In genomic region chr6:6220718-6221117, GRCh38 we compare ENCODE assay signal across 16 cellular contexts.
A peak's percentile ranks its signal among the peaks of the same experiment; 100 is the strongest.
DNase-seq lines count a peak whose midpoint lies in the region; ATAC-seq and TF ChIP-seq lines count a peak whose summit lies in the region.
"Had no signal": no experiment of that assay in that cellular context is flagged by ENCODE, and none has a peak within 500 bp of the region (broad histone marks: within the 10 kb centered on the region; RNA-seq: fewer than 3 reads in every experiment).

No MANE protein-coding gene starts in this region.

- no peaks in the 10 kb centered on the region for H3K36me3 Mint-ChIP-seq in activated CD8-positive, alpha-beta memory T cell treated with anti-CD3 and anti-CD28 coated beads, Interleukin-2, amount 10 ng/mL, durations not matched to agents 7 days and 5 days
- H3K36me3 Mint-ChIP-seq: brain, immature natural killer cell, naive B cell had no signal

- no peak for ATAC-seq in HG02870 (IDR thresholded peaks at IDR 0.05; ENCODE audit: unreplicated experiment)
- ATAC-seq in activated CD8-positive, alpha-beta memory T cell treated with anti-CD3 and anti-CD28 coated beads, Interleukin-2, amount 10 ng/mL, durations not matched to agents 7 days and 5 days, result no peak
- ATAC-seq: activated T-cell treated with anti-CD3 and anti-CD28 coated beads, Interleukin-2, amount 50 U/mL, for 72 hours had no signal

- no peaks in the 10 kb centered on the region for H3K9me3 ChIP-seq in hepatocyte (ENCODE audit: low read depth)
- H3K9me3 ChIP-seq: esophagus muscularis mucosa had no signal

- no peak overlapping the region for H3K4me3 Mint-ChIP-seq in activated CD8-positive, alpha-beta memory T cell treated with anti-CD3 and anti-CD28 coated beads, Interleukin-2, amount 10 ng/mL, durations not matched to agents 7 days and 5 days
- H3K4me3 Mint-ChIP-seq: activated T-cell treated with anti-CD3 and anti-CD28 coated beads, Interleukin-2, amount 50 U/mL, for 72 hours; brain; CD4-positive, alpha-beta T cell; immature natural killer cell; naive B cell had no signal

- no peaks in the 10 kb centered on the region for H4K20me1 ChIP-seq in hepatocyte (ENCODE audit: insufficient read depth, poor library complexity, severe bottlenecking)

- H3K36me3 ChIP-seq in hepatocyte (replicated peaks; ENCODE audit: insufficient read depth, low read depth), result no peaks in the 10 kb centered on the region
- H3K36me3 ChIP-seq: esophagus muscularis mucosa had no signal

- no peaks in the 10 kb centered on the region for H3K79me2 ChIP-seq in hepatocyte

- H3K27me3 ChIP-seq in hepatocyte, result no peaks in the 10 kb centered on the region
- H3K27me3 ChIP-seq: esophagus muscularis mucosa had no signal

- DNase-seq in Ammon's horn (ENCODE audit: low spot score) (peak; percentile 17), H4 (ENCODE audit: low spot score) (peak; percentile 19), RWPE1 (ENCODE audit: low spot score) (no peak), hepatocyte (ENCODE audit: low spot score) (no peak), hypothalamus (lab: John Stamatoyannopoulos, UW) (no peak)
- DNase-seq in activated CD8-positive, alpha-beta memory T cell treated with anti-CD3 and anti-CD28 coated beads, Interleukin-2, amount 10 ng/mL, durations not matched to agents 7 days and 5 days, result no peak
- no peak for DNase-seq in activated effector memory CD4-positive, alpha-beta T cell treated with Interleukin-2 at 50 U/mL for 16 hours
- DNase-seq: activated T-cell treated with anti-CD3 and anti-CD28 coated beads, Interleukin-2, amount 50 U/mL, for 72 hours; CD4-positive, alpha-beta T cell; immature natural killer cell; naive B cell; PC-9; small intestine had no signal

- no peak overlapping the region for H3K27ac Mint-ChIP-seq in activated CD8-positive, alpha-beta memory T cell treated with anti-CD3 and anti-CD28 coated beads, Interleukin-2, amount 10 ng/mL, durations not matched to agents 7 days and 5 days
- H3K27ac Mint-ChIP-seq: activated T-cell treated with anti-CD3 and anti-CD28 coated beads, Interleukin-2, amount 50 U/mL, for 72 hours; brain; CD4-positive, alpha-beta T cell; immature natural killer cell had no signal

- TF ChIP-seq CTCF in RWPE1 (conservative IDR thresholded peaks at IDR 0.05; ENCODE audit: low read depth) (0 out of 2 replicates have a peak, but pooled peaks have one; percentile 14), hepatocyte (IDR thresholded peaks at IDR 0.05; ENCODE audit: poor library complexity) (peak; percentile 23)

- H3K4me2 ChIP-seq in hepatocyte, result no peak overlapping the region
- H3K4me2 ChIP-seq: PC-9 had no signal

- H3K9me2 ChIP-seq in hepatocyte (replicated peaks; ENCODE audit: insufficient read depth), result no peaks in the 10 kb centered on the region

- POLR2A ChIA-PET in RWPE1 (lab: Yijun Ruan, JAX; ENCODE audit: low non-redundant PET), result no interaction called here

- no peaks in the 10 kb centered on the region for H3K4me1 Mint-ChIP-seq in activated CD8-positive, alpha-beta memory T cell treated with anti-CD3 and anti-CD28 coated beads, Interleukin-2, amount 10 ng/mL, durations not matched to agents 7 days and 5 days
- H3K4me1 Mint-ChIP-seq: brain, immature natural killer cell, naive B cell had no signal

- H3K27ac ChIP-seq in RWPE1 (no peak overlapping the region), hepatocyte (no peak overlapping the region)
- H3K27ac ChIP-seq: esophagus muscularis mucosa, PC-9 had no signal

- H3K27me3 Mint-ChIP-seq in activated CD8-positive, alpha-beta memory T cell treated with anti-CD3 and anti-CD28 coated beads, Interleukin-2, amount 10 ng/mL, durations not matched to agents 7 days and 5 days, result no peaks in the 10 kb centered on the region

- H3K4me1 ChIP-seq in hepatocyte (ENCODE audit: insufficient read depth), result no peaks in the 10 kb centered on the region
- H3K4me1 ChIP-seq: esophagus muscularis mucosa had no signal

- H2AFZ ChIP-seq in hepatocyte, result no peak overlapping the region
- H2AFZ ChIP-seq: PC-9 had no signal

- 64% methylated on average over 2 of the region's 2 CpGs for WGBS in hepatocyte (ENCODE audit: low lambda C conversion rate, missing lambda C conversion rate)

- H3K9me3 Mint-ChIP-seq in activated CD8-positive, alpha-beta memory T cell treated with anti-CD3 and anti-CD28 coated beads, Interleukin-2, amount 10 ng/mL, durations not matched to agents 7 days and 5 days (ENCODE audit: low read depth), result no peaks in the 10 kb centered on the region
- H3K9me3 Mint-ChIP-seq: activated T-cell treated with anti-CD3 and anti-CD28 coated beads, Interleukin-2, amount 50 U/mL, for 72 hours; CD4-positive, alpha-beta T cell; immature natural killer cell had no signal

- CTCF ChIA-PET in RWPE1 (lab: Yijun Ruan, JAX), result interaction anchor here (0.9 kb wide), 1 partner anchor 16 kb away, joined by 5 read pairs; no protein-coding TSS in a partner anchor
- CTCF ChIA-PET in activated CD8-positive, alpha-beta memory T cell treated with anti-CD3 and anti-CD28 coated beads, Interleukin-2, amount 10 ng/mL, durations not matched to agents 7 days and 5 days (lab: Charles Lee), result no interaction called here

- no peak overlapping the region for H3K4me3 ChIP-seq in hepatocyte
- H3K4me3 ChIP-seq: esophagus muscularis mucosa, PC-9 had no signal

Comparison
In these comparisons a context has a peak if more than half of its experiments do, and no peak if none do; other contexts are left out.
1. DNase-seq: peak in Ammon's horn (single experiment) and H4 (single experiment); none in RWPE1 (single experiment), hepatocyte (single experiment), activated CD8-positive, alpha-beta memory T cell treated with anti-CD3 and anti-CD28 coated beads, Interleukin-2, amount 10 ng/mL, durations not matched to agents 7 days and 5 days (single experiment), hypothalamus (0 of 51) and activated effector memory CD4-positive, alpha-beta T cell treated with Interleukin-2 at 50 U/mL for 16 hours (single experiment).